In the genomic region with DNA sequence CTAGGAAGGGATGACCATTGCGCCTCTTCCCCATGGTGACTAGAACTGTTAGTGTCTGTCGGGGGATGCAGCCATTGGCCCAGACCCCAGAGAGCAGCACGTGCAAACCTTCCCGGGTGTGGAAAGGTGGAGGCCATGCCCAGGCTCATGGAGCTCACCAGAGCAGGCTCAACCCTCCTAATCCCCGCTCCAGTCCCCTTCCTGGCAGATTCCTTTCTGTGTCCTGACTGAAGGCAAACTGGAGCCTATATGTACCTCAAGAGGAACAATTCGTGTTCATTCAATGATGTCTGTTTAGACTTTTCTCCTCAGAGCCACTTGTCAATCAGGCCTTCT, we compare ENCODE assay signal across 16 cellular contexts.
"Had no signal": no experiment of that assay in that cellular context is flagged by ENCODE, and none has a peak within 500 bp of the region (broad histone marks: within the 10 kb centered on the region; RNA-seq: fewer than 3 reads in every experiment).

No MANE protein-coding gene starts in this region.

- FAIRE-seq: pancreas had no signal

- H3K4me1 ChIP-seq: pancreas had no signal

- H3K4me3 Mint-ChIP-seq: naive thymus-derived CD4-positive, alpha-beta T cell had no signal

- H3K4me1 Mint-ChIP-seq: naive thymus-derived CD4-positive, alpha-beta T cell had no signal

- H3K4me2 ChIP-seq: smooth muscle cell had no signal

- H3K9me3 ChIP-seq: pancreas had no signal

- H3K27ac ChIP-seq: pancreas, tibial artery had no signal

- H3K27me3 ChIP-seq: heart left ventricle, pancreas, tibial artery had no signal

- ATAC-seq: heart left ventricle; left colon; left ventricle myocardium superior; naive thymus-derived CD4-positive, alpha-beta T cell; pancreas; right cardiac atrium; stimulated activated naive CD8-positive, alpha-beta T cell treated with anti-CD3 and anti-CD28 coated beads, Interleukin-15, Interleukin-2, amounts not matched to agents 100 U/mL and 50 U/mL, for 24 hours had no signal

- H3K36me3 ChIP-seq: heart left ventricle, pancreas, tibial artery had no signal

- H3K4me3 ChIP-seq: coronary artery, heart left ventricle, pancreas, smooth muscle cell, tibial artery had no signal

- H3K36me3 Mint-ChIP-seq: naive thymus-derived CD4-positive, alpha-beta T cell had no signal

- H3K27ac Mint-ChIP-seq: naive thymus-derived CD4-positive, alpha-beta T cell; progenitor cell of endocrine pancreas had no signal

- DNase-seq: effector CD4-positive, alpha-beta T cell; foreskin melanocyte; heart left ventricle; hippocampal formation; left colon; left ventricle myocardium superior; naive thymus-derived CD4-positive, alpha-beta T cell; nucleus accumbens; right cardiac atrium; stimulated activated CD4-positive, alpha-beta T cell treated with anti-CD3 and anti-CD28 coated beads, Interleukin-2, amount 100 ng/mL, for 48 hours; stimulated activated naive CD8-positive, alpha-beta T cell treated with anti-CD3 and anti-CD28 coated beads, Interleukin-15, Interleukin-2, amounts not matched to agents 100 U/mL and 50 U/mL, for 24 hours; tibial artery had no signal

- H3K9me3 Mint-ChIP-seq: naive thymus-derived CD4-positive, alpha-beta T cell had no signal
